Comparison of ENCODE assay signal across 1 cellular context in genomic region chr21:45074048-45074817, GRCh38.
TF ChIP-seq lines count a peak whose summit lies in the region.

Gene ADARB1 (plus strand): TSS chr21:45074580. CDS start chr21:45171657, 97,077 bp downstream.

TF ChIP-seq in HepG2, 621 proteins besides CTCF, POLR2A, EP300 and RAD21 (continued from another document and continues in another):
- no peak for TF ChIP-seq AFF4 (CRISPR knock-in tag; IDR thresholded peaks at IDR 0.05)
- no peak for TF ChIP-seq SP140L (CRISPR knock-in tag; IDR thresholded peaks at IDR 0.05; ENCODE audit: borderline replicate concordance)
- TF ChIP-seq SP4 (CRISPR knock-in tag; IDR thresholded peaks at IDR 0.05) = peak; percentile 57; the same call in 1 of the 2 replicates
- peak; percentile 63 for TF ChIP-seq HOXA3 (CRISPR knock-in tag; IDR thresholded peaks at IDR 0.05)
- TF ChIP-seq ZSCAN30 (CRISPR knock-in tag; IDR thresholded peaks at IDR 0.05) = no peak
- no peak for TF ChIP-seq SRF (IDR thresholded peaks at IDR 0.05; ENCODE audit: low read depth, low read length)
- TF ChIP-seq PHF21A (CRISPR knock-in tag; IDR thresholded peaks at IDR 0.05) = no peak
- no peak for TF ChIP-seq POGZ (CRISPR knock-in tag; IDR thresholded peaks at IDR 0.05)
- TF ChIP-seq ZNF563 (CRISPR knock-in tag; IDR thresholded peaks at IDR 0.05) = peak; percentile 40; the same call in 1 of the 2 replicates
- TF ChIP-seq ZNF577 (CRISPR knock-in tag; IDR thresholded peaks at IDR 0.05; ENCODE audit: borderline replicate concordance, low read depth) = no peak
- no peak for TF ChIP-seq EZH2 (conservative IDR thresholded peaks at IDR 0.05; ENCODE audit: low read depth, low read length)
- no peak for TF ChIP-seq SALL1 (CRISPR knock-in tag; IDR thresholded peaks at IDR 0.05)
- TF ChIP-seq, protein P1, sequence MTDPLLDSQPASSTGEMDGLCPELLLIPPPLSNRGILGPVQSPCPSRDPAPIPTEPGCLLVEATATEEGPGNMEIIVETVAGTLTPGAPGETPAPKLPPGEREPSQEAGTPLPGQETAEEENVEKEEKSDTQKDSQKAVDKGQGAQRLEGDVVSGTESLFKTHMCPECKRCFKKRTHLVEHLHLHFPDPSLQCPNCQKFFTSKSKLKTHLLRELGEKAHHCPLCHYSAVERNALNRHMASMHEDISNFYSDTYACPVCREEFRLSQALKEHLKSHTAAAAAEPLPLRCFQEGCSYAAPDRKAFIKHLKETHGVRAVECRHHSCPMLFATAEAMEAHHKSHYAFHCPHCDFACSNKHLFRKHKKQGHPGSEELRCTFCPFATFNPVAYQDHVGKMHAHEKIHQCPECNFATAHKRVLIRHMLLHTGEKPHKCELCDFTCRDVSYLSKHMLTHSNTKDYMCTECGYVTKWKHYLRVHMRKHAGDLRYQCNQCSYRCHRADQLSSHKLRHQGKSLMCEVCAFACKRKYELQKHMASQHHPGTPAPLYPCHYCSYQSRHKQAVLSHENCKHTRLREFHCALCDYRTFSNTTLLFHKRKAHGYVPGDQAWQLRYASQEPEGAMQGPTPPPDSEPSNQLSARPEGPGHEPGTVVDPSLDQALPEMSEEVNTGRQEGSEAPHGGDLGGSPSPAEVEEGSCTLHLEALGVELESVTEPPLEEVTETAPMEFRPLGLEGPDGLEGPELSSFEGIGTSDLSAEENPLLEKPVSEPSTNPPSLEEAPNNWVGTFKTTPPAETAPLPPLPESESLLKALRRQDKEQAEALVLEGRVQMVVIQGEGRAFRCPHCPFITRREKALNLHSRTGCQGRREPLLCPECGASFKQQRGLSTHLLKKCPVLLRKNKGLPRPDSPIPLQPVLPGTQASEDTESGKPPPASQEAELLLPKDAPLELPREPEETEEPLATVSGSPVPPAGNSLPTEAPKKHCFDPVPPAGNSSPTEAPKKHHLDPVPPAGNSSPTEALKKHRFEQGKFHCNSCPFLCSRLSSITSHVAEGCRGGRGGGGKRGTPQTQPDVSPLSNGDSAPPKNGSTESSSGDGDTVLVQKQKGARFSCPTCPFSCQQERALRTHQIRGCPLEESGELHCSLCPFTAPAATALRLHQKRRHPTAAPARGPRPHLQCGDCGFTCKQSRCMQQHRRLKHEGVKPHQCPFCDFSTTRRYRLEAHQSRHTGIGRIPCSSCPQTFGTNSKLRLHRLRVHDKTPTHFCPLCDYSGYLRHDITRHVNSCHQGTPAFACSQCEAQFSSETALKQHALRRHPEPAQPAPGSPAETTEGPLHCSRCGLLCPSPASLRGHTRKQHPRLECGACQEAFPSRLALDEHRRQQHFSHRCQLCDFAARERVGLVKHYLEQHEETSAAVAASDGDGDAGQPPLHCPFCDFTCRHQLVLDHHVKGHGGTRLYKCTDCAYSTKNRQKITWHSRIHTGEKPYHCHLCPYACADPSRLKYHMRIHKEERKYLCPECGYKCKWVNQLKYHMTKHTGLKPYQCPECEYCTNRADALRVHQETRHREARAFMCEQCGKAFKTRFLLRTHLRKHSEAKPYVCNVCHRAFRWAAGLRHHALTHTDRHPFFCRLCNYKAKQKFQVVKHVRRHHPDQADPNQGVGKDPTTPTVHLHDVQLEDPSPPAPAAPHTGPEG (CRISPR knock-in tag; IDR thresholded peaks at IDR 0.05) = 0 out of 2 replicates have a peak, but pooled peaks have one; percentile 49
- TF ChIP-seq ZNF652 (CRISPR knock-in tag; IDR thresholded peaks at IDR 0.05; ENCODE audit: borderline replicate concordance, low read depth) = no peak
- TF ChIP-seq MYNN (CRISPR knock-in tag; IDR thresholded peaks at IDR 0.05; ENCODE audit: low read depth) = no peak
- TF ChIP-seq, protein P2, sequence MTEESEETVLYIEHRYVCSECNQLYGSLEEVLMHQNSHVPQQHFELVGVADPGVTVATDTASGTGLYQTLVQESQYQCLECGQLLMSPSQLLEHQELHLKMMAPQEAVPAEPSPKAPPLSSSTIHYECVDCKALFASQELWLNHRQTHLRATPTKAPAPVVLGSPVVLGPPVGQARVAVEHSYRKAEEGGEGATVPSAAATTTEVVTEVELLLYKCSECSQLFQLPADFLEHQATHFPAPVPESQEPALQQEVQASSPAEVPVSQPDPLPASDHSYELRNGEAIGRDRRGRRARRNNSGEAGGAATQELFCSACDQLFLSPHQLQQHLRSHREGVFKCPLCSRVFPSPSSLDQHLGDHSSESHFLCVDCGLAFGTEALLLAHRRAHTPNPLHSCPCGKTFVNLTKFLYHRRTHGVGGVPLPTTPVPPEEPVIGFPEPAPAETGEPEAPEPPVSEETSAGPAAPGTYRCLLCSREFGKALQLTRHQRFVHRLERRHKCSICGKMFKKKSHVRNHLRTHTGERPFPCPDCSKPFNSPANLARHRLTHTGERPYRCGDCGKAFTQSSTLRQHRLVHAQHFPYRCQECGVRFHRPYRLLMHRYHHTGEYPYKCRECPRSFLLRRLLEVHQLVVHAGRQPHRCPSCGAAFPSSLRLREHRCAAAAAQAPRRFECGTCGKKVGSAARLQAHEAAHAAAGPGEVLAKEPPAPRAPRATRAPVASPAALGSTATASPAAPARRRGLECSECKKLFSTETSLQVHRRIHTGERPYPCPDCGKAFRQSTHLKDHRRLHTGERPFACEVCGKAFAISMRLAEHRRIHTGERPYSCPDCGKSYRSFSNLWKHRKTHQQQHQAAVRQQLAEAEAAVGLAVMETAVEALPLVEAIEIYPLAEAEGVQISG (CRISPR knock-in tag; IDR thresholded peaks at IDR 0.05) = 0 out of 2 replicates have a peak, but pooled peaks have one; percentile 37
- peak; percentile 61; the same call in 1 of the 2 replicates for TF ChIP-seq ARNT2 (CRISPR knock-in tag; IDR thresholded peaks at IDR 0.05; ENCODE audit: low read depth)
- no peak for TF ChIP-seq SMC3 (IDR thresholded peaks at IDR 0.05; ENCODE audit: low read length)
- no peak; the same call in 1 of the 2 replicates for TF ChIP-seq ZNF564 (CRISPR knock-in tag; IDR thresholded peaks at IDR 0.05)
- TF ChIP-seq NFRKB (IDR thresholded peaks at IDR 0.05) = no peak
- TF ChIP-seq ZEB1 (IDR thresholded peaks at IDR 0.05; ENCODE audit: insufficient replicate concordance, low read depth) = peak; percentile 6
- TF ChIP-seq ZNF160 (CRISPR knock-in tag; IDR thresholded peaks at IDR 0.05) = peak; percentile 39; the same call in 1 of the 2 replicates
- TF ChIP-seq, protein P3, sequence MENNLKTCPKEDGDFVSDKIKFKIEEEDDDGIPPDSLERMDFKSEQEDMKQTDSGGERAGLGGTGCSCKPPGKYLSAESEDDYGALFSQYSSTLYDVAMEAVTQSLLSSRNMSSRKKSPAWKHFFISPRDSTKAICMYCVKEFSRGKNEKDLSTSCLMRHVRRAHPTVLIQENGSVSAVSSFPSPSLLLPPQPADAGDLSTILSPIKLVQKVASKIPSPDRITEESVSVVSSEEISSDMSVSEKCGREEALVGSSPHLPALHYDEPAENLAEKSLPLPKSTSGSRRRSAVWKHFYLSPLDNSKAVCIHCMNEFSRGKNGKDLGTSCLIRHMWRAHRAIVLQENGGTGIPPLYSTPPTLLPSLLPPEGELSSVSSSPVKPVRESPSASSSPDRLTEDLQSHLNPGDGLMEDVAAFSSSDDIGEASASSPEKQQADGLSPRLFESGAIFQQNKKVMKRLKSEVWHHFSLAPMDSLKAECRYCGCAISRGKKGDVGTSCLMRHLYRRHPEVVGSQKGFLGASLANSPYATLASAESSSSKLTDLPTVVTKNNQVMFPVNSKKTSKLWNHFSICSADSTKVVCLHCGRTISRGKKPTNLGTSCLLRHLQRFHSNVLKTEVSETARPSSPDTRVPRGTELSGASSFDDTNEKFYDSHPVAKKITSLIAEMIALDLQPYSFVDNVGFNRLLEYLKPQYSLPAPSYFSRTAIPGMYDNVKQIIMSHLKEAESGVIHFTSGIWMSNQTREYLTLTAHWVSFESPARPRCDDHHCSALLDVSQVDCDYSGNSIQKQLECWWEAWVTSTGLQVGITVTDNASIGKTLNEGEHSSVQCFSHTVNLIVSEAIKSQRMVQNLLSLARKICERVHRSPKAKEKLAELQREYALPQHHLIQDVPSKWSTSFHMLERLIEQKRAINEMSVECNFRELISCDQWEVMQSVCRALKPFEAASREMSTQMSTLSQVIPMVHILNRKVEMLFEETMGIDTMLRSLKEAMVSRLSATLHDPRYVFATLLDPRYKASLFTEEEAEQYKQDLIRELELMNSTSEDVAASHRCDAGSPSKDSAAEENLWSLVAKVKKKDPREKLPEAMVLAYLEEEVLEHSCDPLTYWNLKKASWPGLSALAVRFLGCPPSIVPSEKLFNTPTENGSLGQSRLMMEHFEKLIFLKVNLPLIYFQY (CRISPR knock-in tag; IDR thresholded peaks at IDR 0.05; ENCODE audit: borderline replicate concordance) = no peak
- TF ChIP-seq ZFYVE20 (CRISPR knock-in tag; IDR thresholded peaks at IDR 0.05; ENCODE audit: borderline replicate concordance, low read depth) = no peak
- TF ChIP-seq ZNF180 (CRISPR knock-in tag; IDR thresholded peaks at IDR 0.05; ENCODE audit: borderline replicate concordance, low read depth) = no peak
- 0 out of 2 replicates have a peak, but pooled peaks have one; percentile 50 for TF ChIP-seq ELK4 (CRISPR knock-in tag; IDR thresholded peaks at IDR 0.05; ENCODE audit: borderline replicate concordance)
- TF ChIP-seq, protein P4, sequence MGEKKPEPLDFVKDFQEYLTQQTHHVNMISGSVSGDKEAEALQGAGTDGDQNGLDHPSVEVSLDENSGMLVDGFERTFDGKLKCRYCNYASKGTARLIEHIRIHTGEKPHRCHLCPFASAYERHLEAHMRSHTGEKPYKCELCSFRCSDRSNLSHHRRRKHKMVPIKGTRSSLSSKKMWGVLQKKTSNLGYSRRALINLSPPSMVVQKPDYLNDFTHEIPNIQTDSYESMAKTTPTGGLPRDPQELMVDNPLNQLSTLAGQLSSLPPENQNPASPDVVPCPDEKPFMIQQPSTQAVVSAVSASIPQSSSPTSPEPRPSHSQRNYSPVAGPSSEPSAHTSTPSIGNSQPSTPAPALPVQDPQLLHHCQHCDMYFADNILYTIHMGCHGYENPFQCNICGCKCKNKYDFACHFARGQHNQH (CRISPR knock-in tag; IDR thresholded peaks at IDR 0.05) = no peak
- no peak for TF ChIP-seq TSC22D2 (CRISPR knock-in tag; IDR thresholded peaks at IDR 0.05; ENCODE audit: borderline replicate concordance)
- 0 out of 2 replicates have a peak, but pooled peaks have one; percentile 53 for TF ChIP-seq ZNF513 (CRISPR knock-in tag; conservative IDR thresholded peaks at IDR 0.05)
- peak; percentile 26; the same call in 1 of the 2 replicates for TF ChIP-seq ZNF263 (CRISPR knock-in tag; IDR thresholded peaks at IDR 0.05)
- TF ChIP-seq, protein P5, sequence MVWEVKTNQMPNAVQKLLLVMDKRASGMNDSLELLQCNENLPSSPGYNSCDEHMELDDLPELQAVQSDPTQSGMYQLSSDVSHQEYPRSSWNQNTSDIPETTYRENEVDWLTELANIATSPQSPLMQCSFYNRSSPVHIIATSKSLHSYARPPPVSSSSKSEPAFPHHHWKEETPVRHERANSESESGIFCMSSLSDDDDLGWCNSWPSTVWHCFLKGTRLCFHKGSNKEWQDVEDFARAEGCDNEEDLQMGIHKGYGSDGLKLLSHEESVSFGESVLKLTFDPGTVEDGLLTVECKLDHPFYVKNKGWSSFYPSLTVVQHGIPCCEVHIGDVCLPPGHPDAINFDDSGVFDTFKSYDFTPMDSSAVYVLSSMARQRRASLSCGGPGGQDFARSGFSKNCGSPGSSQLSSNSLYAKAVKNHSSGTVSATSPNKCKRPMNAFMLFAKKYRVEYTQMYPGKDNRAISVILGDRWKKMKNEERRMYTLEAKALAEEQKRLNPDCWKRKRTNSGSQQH (CRISPR knock-in tag; IDR thresholded peaks at IDR 0.05; ENCODE audit: low read depth) = no peak
- no peak for TF ChIP-seq LCORL (IDR thresholded peaks at IDR 0.05)
- TF ChIP-seq LCORL (CRISPR knock-in tag; IDR thresholded peaks at IDR 0.05) = 0 out of 2 replicates have a peak, but pooled peaks have one; percentile 33
- TF ChIP-seq HNRNPK (IDR thresholded peaks at IDR 0.05; ENCODE audit: low read depth, low read length, poor library complexity, severe bottlenecking) = peak; percentile 12
